27 cellular contexts compared by ENCODE assay signal in the genomic region with DNA sequence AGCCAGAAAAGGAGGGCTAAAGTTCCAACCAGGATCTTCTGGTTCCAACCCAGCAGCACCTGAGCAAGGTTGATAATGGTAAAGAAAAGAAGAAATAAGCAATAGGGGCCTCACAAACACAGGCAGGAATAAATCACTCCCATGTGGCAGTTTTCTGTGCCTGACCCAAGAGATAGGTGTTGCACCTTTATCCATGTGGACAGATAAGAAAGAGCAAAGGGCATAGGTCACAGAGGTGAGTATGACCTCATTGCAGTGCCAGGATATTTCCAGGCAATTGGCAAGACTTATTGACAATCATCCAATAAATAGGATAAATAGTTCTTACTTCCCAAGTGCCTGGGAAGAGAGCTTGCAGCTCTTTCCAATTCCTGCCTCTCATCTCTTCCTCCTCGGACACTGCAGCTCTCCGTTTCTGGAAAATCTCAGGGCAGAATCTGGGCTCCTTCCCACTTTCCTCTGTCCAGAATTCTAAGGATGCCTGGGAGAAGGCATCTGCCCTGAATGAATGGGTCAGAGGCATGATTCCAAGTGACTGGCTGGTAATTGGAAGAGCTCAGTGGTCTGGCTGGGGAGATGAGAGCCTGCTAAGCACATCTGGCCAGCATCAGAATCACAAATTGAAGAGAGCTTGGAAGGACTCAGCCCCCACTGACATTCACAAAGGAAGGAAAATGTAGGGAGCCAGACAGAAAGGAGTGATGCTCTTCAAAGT. TPM values are rescaled to one million over a fixed set of nuclear protein-coding genes. Genes with fewer than 3 reads are reported as not detected.
A peak's percentile ranks its signal among the peaks of the same experiment; 100 is the strongest.
DNase-seq lines count a peak whose midpoint lies in the region; ATAC-seq, FAIRE-seq and TF ChIP-seq lines count a peak whose summit lies in the region.
"Had no signal": no experiment of that assay in that cellular context is flagged by ENCODE, and none has a peak within 500 bp of the region (broad histone marks: within the 10 kb centered on the region; RNA-seq: fewer than 3 reads in every experiment).

No MANE protein-coding gene starts in this region.

- no TSS peak for BruUV-seq in HepG2 (replicated peaks; lab: Mats Ljungman, UMichigan)

- no peak overlapping the region for H2BK120ac ChIP-seq in neuronal stem cell (ENCODE audit: low read depth, low read length)

- no peak overlapping the region for H2BK12ac ChIP-seq in neuronal stem cell (ENCODE audit: low read length)

- no peak overlapping the region for H2AK5ac ChIP-seq in neuronal stem cell (ENCODE audit: low read depth, low read length)

- no peak for FAIRE-seq in HepG2 (lab: Jason Lieb, UNC)
- FAIRE-seq: GM12878 had no signal

- no peak overlapping the region for H3K23ac ChIP-seq in neuronal stem cell (ENCODE audit: low read depth, low read length, poor library complexity)

- DNase-seq in C1 segment of cervical spinal cord (lab: John Stamatoyannopoulos, UW) (peak in 10 of 14 donors; percentile 4 to 52 (median 30)), cerebellar cortex (ENCODE audit: low spot score) (peak; percentile 3), HepG2 (ENCODE audit: low spot score) (no peak), neuronal stem cell (ENCODE audit: low spot score) (no peak), SIG-M5 treated with dmso at 0.1 percent for 504 hours (lab: John Stamatoyannopoulos, UW; ENCODE audit: unreplicated experiment) (no peak), ascending aorta (ENCODE audit: low spot score in 2 of 2) (no peak)
- no peak for DNase-seq in activated T-cell treated with anti-CD3 and anti-CD28 coated beads, Interleukin-2, amount 50 U/mL, for 1 hour
- DNase-seq: CD4-positive, alpha-beta T cell; COR-L47; DMS79; GM23248; H9; HFFc6; NCI-H1092 treated with DMSO at 0.1 percent for 48 hours; NCI-H1436 treated with DMSO at 0.1 percent for 48 hours; NCI-H1930; NCI-H345; NCI-H524; NCI-H774; NK-92 treated with Interleukin-12 subunit alpha and Interleukin-12 subunit beta, amount 100 ng/mL, for 24 hours; SIG-M5 had no signal

- H3K4me2 ChIP-seq in HepG2 (ENCODE audit: low read depth, low read length) (no peak overlapping the region), neuronal stem cell (ENCODE audit: insufficient read depth, low read length, poor library complexity, severe bottlenecking) (no peak overlapping the region)
- H3K4me2 ChIP-seq: KMS-11 had no signal

- TF ChIP-seq EP300 in HepG2 (IDR thresholded peaks at IDR 0.05; ENCODE audit: low read depth in 2 of 2, low read length in 2 of 2) (no peak), HepG2 (CRISPR knock-in tag; IDR thresholded peaks at IDR 0.05; ENCODE audit: borderline replicate concordance) (no peak)

- no peak overlapping the region for H2BK15ac ChIP-seq in neuronal stem cell (ENCODE audit: low read length)

- no peaks in the 10 kb centered on the region for H3K4me1 ChIP-seq in HepG2 (ENCODE audit: insufficient read depth, low read length)
- H3K4me1 ChIP-seq in neuronal stem cell (ENCODE audit: control insufficient read depth in 2 of 2, insufficient read depth in 1 of 2, low read depth in 1 of 2, low read length in 2 of 2): peaks cover 0 to 2% of the 10 kb centered on the region in 2 donors
- H3K4me1 ChIP-seq in ascending aorta: no peaks in the 10 kb centered on the region

- no peak for TF ChIP-seq RAD21 in HepG2 (CRISPR knock-in tag; IDR thresholded peaks at IDR 0.05)

- POLR2A ChIA-PET in HepG2 (lab: Yijun Ruan, JAX): no interaction called here

- H3K27ac ChIP-seq in HepG2 (ENCODE audit: extremely low read length, insufficient read depth, low read length) (no peak overlapping the region), neuronal stem cell (replicated peaks; ENCODE audit: low read length) (no peak overlapping the region), ascending aorta (no peak overlapping the region)
- H3K27ac ChIP-seq: GM23248, KMS-11 had no signal

- H3K79me1 ChIP-seq in neuronal stem cell (ENCODE audit: low read depth, low read length): no peaks in the 10 kb centered on the region

- ATAC-seq in HepG2 (no peak), HG02884 (IDR thresholded peaks at IDR 0.05; ENCODE audit: unreplicated experiment) (no peak)
- ATAC-seq: GM12878 had no signal

- WGBS in HepG2 (ENCODE audit: low lambda C conversion rate): 46% methylated on average over 2 of the region's 2 CpGs
- no CpG with 5 or more reads among the region's 2 CpGs for WGBS in neuronal stem cell (ENCODE audit: extremely low coverage in 2 of 2, insufficient read length in 2 of 2, insufficient replicate concordance in 1 of 2), 2 donors

- H4K20me1 ChIP-seq in HepG2 (ENCODE audit: insufficient read depth, low read length): no peaks in the 10 kb centered on the region

- H4K8ac ChIP-seq in neuronal stem cell (ENCODE audit: low read depth, low read length): no peak overlapping the region

- TF ChIP-seq CTCF in HepG2 (CRISPR knock-in tag; IDR thresholded peaks at IDR 0.05) (no peak), ascending aorta (IDR thresholded peaks at IDR 0.05) (no peak)

- H2BK5ac ChIP-seq in neuronal stem cell (ENCODE audit: low read length): no peak overlapping the region

- CTCF ChIA-PET in HepG2 (lab: Yijun Ruan, JAX; ENCODE audit: low intra/inter-chr PET ratio, low total read pairs): no interaction called here

- no peak for TF ChIP-seq POLR2A in HepG2 (IDR thresholded peaks at IDR 0.05; ENCODE audit: insufficient read depth in 1 of 2, low read depth in 2 of 2, low read length in 2 of 2)

- H3K14ac ChIP-seq in neuronal stem cell (ENCODE audit: low read length): no peak overlapping the region

- peaks cover 0 to 2% of the 10 kb centered on the region in 2 experiments; a peak in 2 of 5 replicates for H3K27me3 ChIP-seq in HepG2 (ENCODE audit: control insufficient read depth in 1 of 2, insufficient read depth in 2 of 2, low read length in 2 of 2)
- H3K27me3 ChIP-seq in neuronal stem cell (ENCODE audit: control insufficient read depth in 3 of 3, insufficient read depth in 3 of 3, low read depth in 1 of 3, low read length in 3 of 3): no peaks in the 10 kb centered on the region
- H3K27me3 ChIP-seq in ascending aorta: no peaks in the 10 kb centered on the region

- H3K9me3 ChIP-seq in HepG2 (ENCODE audit: low read length) (no peaks in the 10 kb centered on the region), neuronal stem cell (replicated peaks in 1 of 2; ENCODE audit: control insufficient read depth in 2 of 2, insufficient read depth in 1 of 2, low read depth in 1 of 2, low read length in 2 of 2) (peaks cover 0 to 14% of the 10 kb centered on the region in 2 donors), ascending aorta (no peaks in the 10 kb centered on the region)

- H3K9ac ChIP-seq in HepG2 (ENCODE audit: insufficient read depth, low read depth, low read length) (no peak overlapping the region), neuronal stem cell (ENCODE audit: low read depth, low read length, poor library complexity) (no peak overlapping the region)
- H3K9ac ChIP-seq: GM23248, KMS-11 had no signal

- no peak overlapping the region for H3K18ac ChIP-seq in neuronal stem cell (ENCODE audit: low read length)

- no peak overlapping the region for H2AFZ ChIP-seq in HepG2 (ENCODE audit: low read length)
- peak overlapping the region; percentile 67 for H2AFZ ChIP-seq in neuronal stem cell (ENCODE audit: low read length)
- H2AFZ ChIP-seq: GM23248 had no signal

- no peaks in the 10 kb centered on the region for H3K79me2 ChIP-seq in HepG2 (ENCODE audit: insufficient read depth, low read length)

- H3K4me3 ChIP-seq in HepG2 (replicated peaks in 1 of 3; ENCODE audit: insufficient read depth in 1 of 3, low read depth in 2 of 3, low read length in 3 of 3) (no peak overlapping the region), neuronal stem cell (ENCODE audit: low read length in 2 of 2) (no peak overlapping the region), ascending aorta (no peak overlapping the region)
- H3K4me3 ChIP-seq: GM12878, GM23248 had no signal

- no peak overlapping the region for H3K4ac ChIP-seq in neuronal stem cell (ENCODE audit: low read length)

- no peak overlapping the region for H4K91ac ChIP-seq in neuronal stem cell (ENCODE audit: low read depth, low read length, poor library complexity)

- intact Hi-C loops in HepG2 (cut with micrococcal nuclease; ENCODE audit: unreplicated experiment): no loop called here
- intact Hi-C loops in ascending aorta (cut with DNase I): no loop called here

- H3K36me3 ChIP-seq in HepG2 (replicated peaks in 1 of 2; ENCODE audit: control insufficient read depth in 1 of 2, insufficient read depth in 2 of 2, low read length in 2 of 2) (no peaks in the 10 kb centered on the region), neuronal stem cell (replicated peaks in 1 of 2; ENCODE audit: control insufficient read depth in 2 of 2, insufficient read depth in 2 of 2, low read length in 2 of 2) (no peaks in the 10 kb centered on the region), ascending aorta (no peaks in the 10 kb centered on the region)

- in situ Hi-C loops in HepG2 (cut with HindIII; ENCODE audit: extremely low pct_ligation_motif_present, low pct_unique_long_range_greater_than_20kb): no loop called here

RNA-seq across cellular contexts. Expression of a gene that starts 14.5 kb away (rescaled TPM):
- total RNA-seq in HepG2 (2016; rRNA removed; fragmentation: Illumina TruSeq; extraction: Trizol): not detected in 2 replicates
- not detected in 2 replicates for total RNA-seq in HepG2 (2016; cell fraction: cytosol; rRNA removed; fragmentation: Illumina TruSeq; extraction: Trizol; ENCODE audit: low read depth)
- not detected in 2 replicates for total RNA-seq in HepG2 (2016; cell fraction: insoluble cytoplasmic fraction; rRNA removed; fragmentation: Illumina TruSeq; extraction: Trizol)
- total RNA-seq in HepG2 (2016; cell fraction: membrane; rRNA removed; fragmentation: Illumina TruSeq; extraction: Trizol): not detected in 2 replicates
- not detected in 2 replicates for total RNA-seq in HepG2 (2016; cell fraction: nucleus; rRNA removed; fragmentation: Illumina TruSeq; extraction: Trizol)
- not detected in 2 replicates for polyA plus RNA-seq in HepG2 (2011; rRNA removed)
- not detected in 2 replicates for polyA plus RNA-seq in HepG2 (2011; cell fraction: cytosol; rRNA removed)
- not detected in 2 replicates for polyA plus RNA-seq in HepG2 (2011; cell fraction: nucleus; rRNA removed)
- not detected in 2 replicates for polyA plus RNA-seq in HepG2 (2012)
- not detected in 2 replicates for polyA plus RNA-seq in HepG2 (2016; cell fraction: cytosol; fragmentation: Illumina TruSeq; extraction: Trizol; ENCODE audit: low read depth)
- not detected in 2 replicates for polyA plus RNA-seq in HepG2 (2016; cell fraction: insoluble cytoplasmic fraction; fragmentation: Illumina TruSeq; extraction: Trizol; ENCODE audit: low read depth)
- not detected in 2 replicates for polyA plus RNA-seq in HepG2 (2016; cell fraction: membrane; fragmentation: Illumina TruSeq; extraction: Trizol; ENCODE audit: low read depth)
- not detected in 2 replicates for polyA plus RNA-seq in HepG2 (2016; cell fraction: nucleus; fragmentation: Illumina TruSeq; extraction: Trizol; ENCODE audit: insufficient read depth, low read depth)
- not detected in 2 replicates for polyA minus RNA-seq in HepG2 (2011; rRNA and poly(A)+ RNA removed; ENCODE audit: low replicate concordance)
- polyA minus RNA-seq in HepG2 (2011; cell fraction: cytosol; rRNA and poly(A)+ RNA removed): not detected in 2 replicates
- polyA minus RNA-seq in HepG2 (2011; cell fraction: nucleus; rRNA and poly(A)+ RNA removed): not detected in 2 replicates
- 4.3 TPM for polyA plus RNA-seq in neuronal stem cell (2013, experiment 1 of 2)
- 4.4 TPM for polyA plus RNA-seq in neuronal stem cell (2013, experiment 2 of 2)
- not detected for total RNA-seq in ascending aorta
- total RNA-seq: A172; CD4-positive, alpha-beta T cell; GM12878; GM23248; HFFc6; HT1080 had no signal
- polyA plus RNA-seq: BJ, GM23248 had no signal

Comparison
In these comparisons a context has a peak if more than half of its experiments do, and no peak if none do; other contexts are left out.
1. DNase-seq: peak in C1 segment of cervical spinal cord (10 of 14) and cerebellar cortex (single experiment); none in HepG2 (single experiment), neuronal stem cell (single experiment), SIG-M5 treated with dmso at 0.1 percent for 504 hours (single experiment), activated T-cell treated with anti-CD3 and anti-CD28 coated beads, Interleukin-2, amount 50 U/mL, for 1 hour (single experiment) and ascending aorta (0 of 2).